1 cellular context compared by ENCODE assay signal in the genomic region with DNA sequence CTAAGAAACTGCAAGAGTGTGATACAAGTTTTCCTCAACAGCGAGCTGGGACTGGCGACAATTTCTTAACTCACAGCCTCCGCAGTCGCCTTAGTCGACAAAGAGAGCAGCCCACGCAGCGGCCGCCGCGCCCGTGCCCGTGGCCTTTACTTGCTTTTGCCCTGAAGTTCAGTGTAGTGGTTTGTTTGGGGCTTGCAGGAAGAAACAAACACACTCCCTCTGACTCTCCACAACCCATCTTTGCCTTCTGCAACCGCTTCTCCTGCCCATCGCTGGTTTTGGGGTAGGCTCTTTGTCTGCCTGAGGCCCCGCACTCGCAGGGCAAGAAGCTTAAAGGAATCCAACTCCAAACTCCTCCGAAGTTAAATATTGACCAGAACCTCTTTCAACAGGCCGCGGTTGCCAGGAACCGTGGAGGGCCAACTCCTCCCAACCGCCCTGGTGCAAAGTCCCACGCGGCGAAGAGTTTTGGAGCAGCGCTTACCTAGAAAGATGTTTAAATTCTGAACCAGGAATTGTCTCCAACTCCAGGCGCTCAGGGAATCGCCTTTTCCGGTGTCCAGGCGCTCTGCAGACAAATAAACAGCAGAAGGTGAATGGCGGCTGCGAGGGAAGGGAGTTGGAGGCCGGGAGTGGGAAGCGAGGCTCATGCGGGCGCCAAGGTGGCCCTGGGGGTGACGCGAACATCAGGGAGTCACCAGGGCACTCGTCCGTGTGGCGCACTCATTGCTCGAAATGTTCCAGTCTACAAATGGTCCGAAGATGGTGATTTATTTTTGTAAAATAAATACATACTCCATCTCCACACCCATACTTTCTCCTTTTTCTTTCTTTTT.
TF ChIP-seq lines count a peak whose summit lies in the region.

No MANE protein-coding gene starts in this region.

TF ChIP-seq in HepG2, 621 proteins besides CTCF, POLR2A, EP300 and RAD21 (continued from another document and continues in another):
- TF ChIP-seq, protein P1, sequence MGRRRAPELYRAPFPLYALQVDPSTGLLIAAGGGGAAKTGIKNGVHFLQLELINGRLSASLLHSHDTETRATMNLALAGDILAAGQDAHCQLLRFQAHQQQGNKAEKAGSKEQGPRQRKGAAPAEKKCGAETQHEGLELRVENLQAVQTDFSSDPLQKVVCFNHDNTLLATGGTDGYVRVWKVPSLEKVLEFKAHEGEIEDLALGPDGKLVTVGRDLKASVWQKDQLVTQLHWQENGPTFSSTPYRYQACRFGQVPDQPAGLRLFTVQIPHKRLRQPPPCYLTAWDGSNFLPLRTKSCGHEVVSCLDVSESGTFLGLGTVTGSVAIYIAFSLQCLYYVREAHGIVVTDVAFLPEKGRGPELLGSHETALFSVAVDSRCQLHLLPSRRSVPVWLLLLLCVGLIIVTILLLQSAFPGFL (CRISPR knock-in tag; IDR thresholded peaks at IDR 0.05), result no peak
- TF ChIP-seq ZKSCAN5 (CRISPR knock-in tag; IDR thresholded peaks at IDR 0.05) (no peak), TP53 (CRISPR knock-in tag; conservative IDR thresholded peaks at IDR 0.05) (no peak), SSRP1 (CRISPR knock-in tag; IDR thresholded peaks at IDR 0.05) (peak; percentile 47; the same call in 1 of the 2 replicates), MXD4 (CRISPR knock-in tag; IDR thresholded peaks at IDR 0.05) (no peak; the same call in 1 of the 2 replicates), GABPB1 (CRISPR knock-in tag; IDR thresholded peaks at IDR 0.05) (peak; percentile 59), MTF1 (CRISPR knock-in tag; IDR thresholded peaks at IDR 0.05) (no peak; the same call in 1 of the 2 replicates), SATB2 (CRISPR knock-in tag; IDR thresholded peaks at IDR 0.05) (no peak; the same call in 1 of the 2 replicates), TBX2 (CRISPR knock-in tag; IDR thresholded peaks at IDR 0.05; ENCODE audit: borderline replicate concordance) (peak; percentile 79), CCDC6 (CRISPR knock-in tag; IDR thresholded peaks at IDR 0.05) (peak; percentile 69; the same call in 1 of the 2 replicates), GZF1 (CRISPR knock-in tag; IDR thresholded peaks at IDR 0.05) (no peak; the same call in none of the 2 replicates), ZSCAN9 (CRISPR knock-in tag; IDR thresholded peaks at IDR 0.05; ENCODE audit: borderline replicate concordance) (peak; percentile 53), BORCS8-MEF2B (CRISPR knock-in tag; IDR thresholded peaks at IDR 0.05) (peak; percentile 55; the same call in 1 of the 2 replicates), SCMH1 (CRISPR knock-in tag; IDR thresholded peaks at IDR 0.05; ENCODE audit: borderline replicate concordance) (no peak), DMAP1 (CRISPR knock-in tag; IDR thresholded peaks at IDR 0.05) (peak; percentile 67), ZNF616 (CRISPR knock-in tag; IDR thresholded peaks at IDR 0.05; ENCODE audit: low read depth) (no peak), ZNF33B (CRISPR knock-in tag; IDR thresholded peaks at IDR 0.05) (no peak), TOPORS (CRISPR knock-in tag; IDR thresholded peaks at IDR 0.05) (no peak; the same call in 1 of the 2 replicates), ZNF749 (CRISPR knock-in tag; IDR thresholded peaks at IDR 0.05; ENCODE audit: borderline replicate concordance) (no peak), ZNF333 (CRISPR knock-in tag; IDR thresholded peaks at IDR 0.05; ENCODE audit: borderline replicate concordance) (peak; percentile 83; the same call in 1 of the 2 replicates), SIN3A (IDR thresholded peaks at IDR 0.05; ENCODE audit: borderline replicate concordance, low read depth, low read length) (peak; percentile 45; the same call in 1 of the 2 replicates), NFKB2 (CRISPR knock-in tag; IDR thresholded peaks at IDR 0.05; ENCODE audit: borderline replicate concordance) (peak; percentile 57; the same call in 1 of the 2 replicates), FOXC1 (CRISPR knock-in tag; IDR thresholded peaks at IDR 0.05; ENCODE audit: borderline replicate concordance) (no peak; the same call in 1 of the 2 replicates), KDM2A (CRISPR knock-in tag; IDR thresholded peaks at IDR 0.05; ENCODE audit: borderline replicate concordance, low read depth) (peak; percentile 82), ZNF337 (CRISPR knock-in tag; IDR thresholded peaks at IDR 0.05; ENCODE audit: borderline replicate concordance, low read depth) (no peak), IKZF4 (CRISPR knock-in tag; IDR thresholded peaks at IDR 0.05; ENCODE audit: borderline replicate concordance, low read depth, not compliant biosample characterization) (no peak), ZBTB42 (CRISPR knock-in tag; IDR thresholded peaks at IDR 0.05) (no peak), ZNF780A (CRISPR knock-in tag; IDR thresholded peaks at IDR 0.05) (no peak)
- TF ChIP-seq, protein P2, sequence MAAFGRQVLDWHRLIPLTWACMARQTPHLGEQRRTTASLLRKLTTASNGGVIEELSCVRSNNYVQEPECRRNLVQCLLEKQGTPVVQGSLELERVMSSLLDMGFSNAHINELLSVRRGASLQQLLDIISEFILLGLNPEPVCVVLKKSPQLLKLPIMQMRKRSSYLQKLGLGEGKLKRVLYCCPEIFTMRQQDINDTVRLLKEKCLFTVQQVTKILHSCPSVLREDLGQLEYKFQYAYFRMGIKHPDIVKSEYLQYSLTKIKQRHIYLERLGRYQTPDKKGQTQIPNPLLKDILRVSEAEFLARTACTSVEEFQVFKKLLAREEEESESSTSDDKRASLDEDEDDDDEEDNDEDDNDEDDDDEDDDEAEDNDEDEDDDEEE (CRISPR knock-in tag; IDR thresholded peaks at IDR 0.05), result no peak
- TF ChIP-seq, protein P3, sequence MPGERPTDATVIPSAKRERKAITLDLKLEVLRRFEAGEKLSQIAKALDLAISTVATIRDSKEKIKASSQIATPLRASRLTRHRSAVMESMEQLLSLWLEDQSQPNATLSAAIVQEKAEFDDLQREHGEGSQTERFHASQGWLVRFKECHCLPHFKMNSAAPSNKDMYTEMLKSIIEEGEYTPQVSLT (CRISPR knock-in tag; IDR thresholded peaks at IDR 0.05; ENCODE audit: borderline replicate concordance, low read depth), result no peak
- TF ChIP-seq, protein P4, sequence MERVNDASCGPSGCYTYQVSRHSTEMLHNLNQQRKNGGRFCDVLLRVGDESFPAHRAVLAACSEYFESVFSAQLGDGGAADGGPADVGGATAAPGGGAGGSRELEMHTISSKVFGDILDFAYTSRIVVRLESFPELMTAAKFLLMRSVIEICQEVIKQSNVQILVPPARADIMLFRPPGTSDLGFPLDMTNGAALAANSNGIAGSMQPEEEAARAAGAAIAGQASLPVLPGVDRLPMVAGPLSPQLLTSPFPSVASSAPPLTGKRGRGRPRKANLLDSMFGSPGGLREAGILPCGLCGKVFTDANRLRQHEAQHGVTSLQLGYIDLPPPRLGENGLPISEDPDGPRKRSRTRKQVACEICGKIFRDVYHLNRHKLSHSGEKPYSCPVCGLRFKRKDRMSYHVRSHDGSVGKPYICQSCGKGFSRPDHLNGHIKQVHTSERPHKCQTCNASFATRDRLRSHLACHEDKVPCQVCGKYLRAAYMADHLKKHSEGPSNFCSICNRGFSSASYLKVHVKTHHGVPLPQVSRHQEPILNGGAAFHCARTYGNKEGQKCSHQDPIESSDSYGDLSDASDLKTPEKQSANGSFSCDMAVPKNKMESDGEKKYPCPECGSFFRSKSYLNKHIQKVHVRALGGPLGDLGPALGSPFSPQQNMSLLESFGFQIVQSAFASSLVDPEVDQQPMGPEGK (CRISPR knock-in tag; IDR thresholded peaks at IDR 0.05), result no peak
- TF ChIP-seq, protein P5, sequence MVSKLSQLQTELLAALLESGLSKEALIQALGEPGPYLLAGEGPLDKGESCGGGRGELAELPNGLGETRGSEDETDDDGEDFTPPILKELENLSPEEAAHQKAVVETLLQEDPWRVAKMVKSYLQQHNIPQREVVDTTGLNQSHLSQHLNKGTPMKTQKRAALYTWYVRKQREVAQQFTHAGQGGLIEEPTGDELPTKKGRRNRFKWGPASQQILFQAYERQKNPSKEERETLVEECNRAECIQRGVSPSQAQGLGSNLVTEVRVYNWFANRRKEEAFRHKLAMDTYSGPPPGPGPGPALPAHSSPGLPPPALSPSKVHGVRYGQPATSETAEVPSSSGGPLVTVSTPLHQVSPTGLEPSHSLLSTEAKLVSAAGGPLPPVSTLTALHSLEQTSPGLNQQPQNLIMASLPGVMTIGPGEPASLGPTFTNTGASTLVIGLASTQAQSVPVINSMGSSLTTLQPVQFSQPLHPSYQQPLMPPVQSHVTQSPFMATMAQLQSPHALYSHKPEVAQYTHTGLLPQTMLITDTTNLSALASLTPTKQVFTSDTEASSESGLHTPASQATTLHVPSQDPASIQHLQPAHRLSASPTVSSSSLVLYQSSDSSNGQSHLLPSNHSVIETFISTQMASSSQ (IDR thresholded peaks at IDR 0.05; ENCODE audit: low read depth), result peak; percentile 97
- TF ChIP-seq, protein P5 (CRISPR knock-in tag; IDR thresholded peaks at IDR 0.05; ENCODE audit: borderline replicate concordance), result peak; percentile 99
- TF ChIP-seq, protein P6, sequence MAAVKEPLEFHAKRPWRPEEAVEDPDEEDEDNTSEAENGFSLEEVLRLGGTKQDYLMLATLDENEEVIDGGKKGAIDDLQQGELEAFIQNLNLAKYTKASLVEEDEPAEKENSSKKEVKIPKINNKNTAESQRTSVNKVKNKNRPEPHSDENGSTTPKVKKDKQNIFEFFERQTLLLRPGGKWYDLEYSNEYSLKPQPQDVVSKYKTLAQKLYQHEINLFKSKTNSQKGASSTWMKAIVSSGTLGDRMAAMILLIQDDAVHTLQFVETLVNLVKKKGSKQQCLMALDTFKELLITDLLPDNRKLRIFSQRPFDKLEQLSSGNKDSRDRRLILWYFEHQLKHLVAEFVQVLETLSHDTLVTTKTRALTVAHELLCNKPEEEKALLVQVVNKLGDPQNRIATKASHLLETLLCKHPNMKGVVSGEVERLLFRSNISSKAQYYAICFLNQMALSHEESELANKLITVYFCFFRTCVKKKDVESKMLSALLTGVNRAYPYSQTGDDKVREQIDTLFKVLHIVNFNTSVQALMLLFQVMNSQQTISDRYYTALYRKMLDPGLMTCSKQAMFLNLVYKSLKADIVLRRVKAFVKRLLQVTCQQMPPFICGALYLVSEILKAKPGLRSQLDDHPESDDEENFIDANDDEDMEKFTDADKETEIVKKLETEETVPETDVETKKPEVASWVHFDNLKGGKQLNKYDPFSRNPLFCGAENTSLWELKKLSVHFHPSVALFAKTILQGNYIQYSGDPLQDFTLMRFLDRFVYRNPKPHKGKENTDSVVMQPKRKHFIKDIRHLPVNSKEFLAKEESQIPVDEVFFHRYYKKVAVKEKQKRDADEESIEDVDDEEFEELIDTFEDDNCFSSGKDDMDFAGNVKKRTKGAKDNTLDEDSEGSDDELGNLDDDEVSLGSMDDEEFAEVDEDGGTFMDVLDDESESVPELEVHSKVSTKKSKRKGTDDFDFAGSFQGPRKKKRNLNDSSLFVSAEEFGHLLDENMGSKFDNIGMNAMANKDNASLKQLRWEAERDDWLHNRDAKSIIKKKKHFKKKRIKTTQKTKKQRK (IDR thresholded peaks at IDR 0.05; ENCODE audit: low read length), result no peak
- TF ChIP-seq, protein P7, sequence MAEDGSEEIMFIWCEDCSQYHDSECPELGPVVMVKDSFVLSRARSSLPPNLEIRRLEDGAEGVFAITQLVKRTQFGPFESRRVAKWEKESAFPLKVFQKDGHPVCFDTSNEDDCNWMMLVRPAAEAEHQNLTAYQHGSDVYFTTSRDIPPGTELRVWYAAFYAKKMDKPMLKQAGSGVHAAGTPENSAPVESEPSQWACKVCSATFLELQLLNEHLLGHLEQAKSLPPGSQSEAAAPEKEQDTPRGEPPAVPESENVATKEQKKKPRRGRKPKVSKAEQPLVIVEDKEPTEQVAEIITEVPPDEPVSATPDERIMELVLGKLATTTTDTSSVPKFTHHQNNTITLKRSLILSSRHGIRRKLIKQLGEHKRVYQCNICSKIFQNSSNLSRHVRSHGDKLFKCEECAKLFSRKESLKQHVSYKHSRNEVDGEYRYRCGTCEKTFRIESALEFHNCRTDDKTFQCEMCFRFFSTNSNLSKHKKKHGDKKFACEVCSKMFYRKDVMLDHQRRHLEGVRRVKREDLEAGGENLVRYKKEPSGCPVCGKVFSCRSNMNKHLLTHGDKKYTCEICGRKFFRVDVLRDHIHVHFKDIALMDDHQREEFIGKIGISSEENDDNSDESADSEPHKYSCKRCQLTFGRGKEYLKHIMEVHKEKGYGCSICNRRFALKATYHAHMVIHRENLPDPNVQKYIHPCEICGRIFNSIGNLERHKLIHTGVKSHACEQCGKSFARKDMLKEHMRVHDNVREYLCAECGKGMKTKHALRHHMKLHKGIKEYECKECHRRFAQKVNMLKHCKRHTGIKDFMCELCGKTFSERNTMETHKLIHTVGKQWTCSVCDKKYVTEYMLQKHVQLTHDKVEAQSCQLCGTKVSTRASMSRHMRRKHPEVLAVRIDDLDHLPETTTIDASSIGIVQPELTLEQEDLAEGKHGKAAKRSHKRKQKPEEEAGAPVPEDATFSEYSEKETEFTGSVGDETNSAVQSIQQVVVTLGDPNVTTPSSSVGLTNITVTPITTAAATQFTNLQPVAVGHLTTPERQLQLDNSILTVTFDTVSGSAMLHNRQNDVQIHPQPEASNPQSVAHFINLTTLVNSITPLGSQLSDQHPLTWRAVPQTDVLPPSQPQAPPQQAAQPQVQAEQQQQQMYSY (CRISPR knock-in tag; IDR thresholded peaks at IDR 0.05), result peak; percentile 62; the same call in 1 of the 2 replicates
- TF ChIP-seq, protein P8, sequence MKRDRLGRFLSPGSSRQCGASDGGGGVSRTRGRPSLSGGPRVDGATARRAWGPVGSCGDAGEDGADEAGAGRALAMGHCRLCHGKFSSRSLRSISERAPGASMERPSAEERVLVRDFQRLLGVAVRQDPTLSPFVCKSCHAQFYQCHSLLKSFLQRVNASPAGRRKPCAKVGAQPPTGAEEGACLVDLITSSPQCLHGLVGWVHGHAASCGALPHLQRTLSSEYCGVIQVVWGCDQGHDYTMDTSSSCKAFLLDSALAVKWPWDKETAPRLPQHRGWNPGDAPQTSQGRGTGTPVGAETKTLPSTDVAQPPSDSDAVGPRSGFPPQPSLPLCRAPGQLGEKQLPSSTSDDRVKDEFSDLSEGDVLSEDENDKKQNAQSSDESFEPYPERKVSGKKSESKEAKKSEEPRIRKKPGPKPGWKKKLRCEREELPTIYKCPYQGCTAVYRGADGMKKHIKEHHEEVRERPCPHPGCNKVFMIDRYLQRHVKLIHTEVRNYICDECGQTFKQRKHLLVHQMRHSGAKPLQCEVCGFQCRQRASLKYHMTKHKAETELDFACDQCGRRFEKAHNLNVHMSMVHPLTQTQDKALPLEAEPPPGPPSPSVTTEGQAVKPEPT (CRISPR knock-in tag; IDR thresholded peaks at IDR 0.05; ENCODE audit: low read depth), result no peak
- TF ChIP-seq, protein P9, sequence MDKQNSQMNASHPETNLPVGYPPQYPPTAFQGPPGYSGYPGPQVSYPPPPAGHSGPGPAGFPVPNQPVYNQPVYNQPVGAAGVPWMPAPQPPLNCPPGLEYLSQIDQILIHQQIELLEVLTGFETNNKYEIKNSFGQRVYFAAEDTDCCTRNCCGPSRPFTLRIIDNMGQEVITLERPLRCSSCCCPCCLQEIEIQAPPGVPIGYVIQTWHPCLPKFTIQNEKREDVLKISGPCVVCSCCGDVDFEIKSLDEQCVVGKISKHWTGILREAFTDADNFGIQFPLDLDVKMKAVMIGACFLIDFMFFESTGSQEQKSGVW (CRISPR knock-in tag; IDR thresholded peaks at IDR 0.05; ENCODE audit: borderline replicate concordance), result no peak
